In genomic region chr17:59877965-59878364, GRCh38 we compare ENCODE assay signal across 23 cellular contexts.
"Had no signal": no experiment of that assay in that cellular context is flagged by ENCODE, and none has a peak within 500 bp of the region (broad histone marks: within the 10 kb centered on the region; RNA-seq: fewer than 3 reads in every experiment).

No MANE protein-coding gene starts in this region.

- H3K9me3 Mint-ChIP-seq: activated CD4-positive, alpha-beta memory T cell treated with anti-CD3 and anti-CD28 coated beads, Interleukin-2, amount 10 ng/mL, durations not matched to agents 7 days and 5 days; activated naive CD8-positive, alpha-beta T cell treated with anti-CD3 and anti-CD28 coated beads, Interleukin-2, amount 10 ng/mL, durations not matched to agents 7 days and 5 days; activated T-cell treated with anti-CD3 and anti-CD28 coated beads, Interleukin-2, amount 50 U/mL, for 4 hours; immature natural killer cell; naive thymus-derived CD4-positive, alpha-beta T cell; neural progenitor cell; T-cell had no signal

- DNase-seq: activated CD4-positive, alpha-beta memory T cell treated with anti-CD3 and anti-CD28 coated beads, Interleukin-2, amount 10 ng/mL, durations not matched to agents 7 days and 5 days; activated CD4-positive, alpha-beta T cell treated with anti-CD3 and anti-CD28 coated beads for 4 hours; activated gamma-delta T cell; activated naive CD8-positive, alpha-beta T cell treated with anti-CD3 and anti-CD28 coated beads, Interleukin-2, amount 10 ng/mL, durations not matched to agents 7 days and 5 days; activated T-cell treated with anti-CD3 and anti-CD28 coated beads, Interleukin-2, amount 50 U/mL, for 4 hours; amygdala; cerebellar nuclear complex; glutamatergic neuron; immature natural killer cell; naive thymus-derived CD4-positive, alpha-beta T cell; right lobe of liver; small intestine; stimulated activated naive CD4-positive, alpha-beta T cell; T-cell; upper lobe of left lung had no signal

- H3K27me3 Mint-ChIP-seq: activated CD4-positive, alpha-beta memory T cell treated with anti-CD3 and anti-CD28 coated beads, Interleukin-2, amount 10 ng/mL, durations not matched to agents 7 days and 5 days; activated naive CD8-positive, alpha-beta T cell treated with anti-CD3 and anti-CD28 coated beads, Interleukin-2, amount 10 ng/mL, durations not matched to agents 7 days and 5 days; naive thymus-derived CD4-positive, alpha-beta T cell; T-cell had no signal

- H3K9me3 ChIP-seq: esophagus muscularis mucosa, left lung, right lobe of liver, upper lobe of left lung had no signal

- H3K27ac ChIP-seq: coronary artery, esophagus muscularis mucosa, hepatocyte, left lung, neural progenitor cell, right lobe of liver, upper lobe of left lung had no signal

- H3K27ac Mint-ChIP-seq: activated CD4-positive, alpha-beta memory T cell treated with anti-CD3 and anti-CD28 coated beads, Interleukin-2, amount 10 ng/mL, durations not matched to agents 7 days and 5 days; activated naive CD8-positive, alpha-beta T cell treated with anti-CD3 and anti-CD28 coated beads, Interleukin-2, amount 10 ng/mL, durations not matched to agents 7 days and 5 days; immature natural killer cell; neural progenitor cell had no signal

- H3K4me3 ChIP-seq: coronary artery, esophagus muscularis mucosa, hepatocyte, left lung, lung, neural progenitor cell, right lobe of liver, upper lobe of left lung had no signal

- H3K4me1 Mint-ChIP-seq: activated naive CD8-positive, alpha-beta T cell treated with anti-CD3 and anti-CD28 coated beads, Interleukin-2, amount 10 ng/mL, durations not matched to agents 7 days and 5 days; immature natural killer cell; neural progenitor cell had no signal

- ATAC-seq: activated T-cell treated with anti-CD3 and anti-CD28 coated beads, Interleukin-2, amount 50 U/mL, for 4 hours; left lung; naive thymus-derived CD4-positive, alpha-beta T cell; right lobe of liver; T-cell had no signal

- H3K4me2 ChIP-seq: hepatocyte, neural progenitor cell had no signal

- H3K4me1 ChIP-seq: esophagus muscularis mucosa, neural progenitor cell, right lobe of liver, upper lobe of left lung had no signal

- H3K4me3 Mint-ChIP-seq: activated CD4-positive, alpha-beta memory T cell treated with anti-CD3 and anti-CD28 coated beads, Interleukin-2, amount 10 ng/mL, durations not matched to agents 7 days and 5 days; activated naive CD8-positive, alpha-beta T cell treated with anti-CD3 and anti-CD28 coated beads, Interleukin-2, amount 10 ng/mL, durations not matched to agents 7 days and 5 days; activated T-cell treated with anti-CD3 and anti-CD28 coated beads, Interleukin-2, amount 50 U/mL, for 4 hours; immature natural killer cell; neural progenitor cell; T-cell had no signal

- FAIRE-seq: frontal cortex, small intestine, TTC549 had no signal
